13 cellular contexts compared by ENCODE assay signal in genomic region chr3:15279200-15279599, GRCh38.
"Had no signal": no experiment of that assay in that cellular context is flagged by ENCODE, and none has a peak within 500 bp of the region (broad histone marks: within the 10 kb centered on the region; RNA-seq: fewer than 3 reads in every experiment).

No MANE protein-coding gene starts in this region.

- H3K36me3 ChIP-seq: neural progenitor cell, pancreas, tibial artery, vagina had no signal

- H3K27ac ChIP-seq: epithelial cell of prostate, neural progenitor cell, pancreas, tibial artery, vagina had no signal

- H3K36me3 Mint-ChIP-seq: activated naive CD4-positive, alpha-beta T cell treated with anti-CD3 and anti-CD28 coated beads, Interleukin-2, amount 50 U/mL, for 72 hours; brain; neural progenitor cell; WTC11 had no signal

- H3K4me1 ChIP-seq: pancreas had no signal

- ATAC-seq: pancreas had no signal

- H3K9me3 ChIP-seq: pancreas, tibial artery, vagina had no signal

- H3K4me3 ChIP-seq: neural progenitor cell, pancreas, tibial artery, vagina had no signal

- H3K9me3 Mint-ChIP-seq: activated CD4-positive, alpha-beta T cell treated with anti-CD3 and anti-CD28 coated beads, Interleukin-2, amount 10 ng/mL, durations not matched to agents 7 days and 5 days; activated naive CD4-positive, alpha-beta T cell treated with anti-CD3 and anti-CD28 coated beads, Interleukin-2, amount 50 U/mL, for 72 hours; brain; WTC11 had no signal

- H3K27ac Mint-ChIP-seq: activated CD4-positive, alpha-beta T cell treated with anti-CD3 and anti-CD28 coated beads, Interleukin-2, amount 10 ng/mL, durations not matched to agents 7 days and 5 days; activated naive CD4-positive, alpha-beta T cell treated with anti-CD3 and anti-CD28 coated beads, Interleukin-2, amount 50 U/mL, for 72 hours; WTC11 had no signal

- H3K27me3 Mint-ChIP-seq: activated CD4-positive, alpha-beta T cell treated with anti-CD3 and anti-CD28 coated beads, Interleukin-2, amount 10 ng/mL, durations not matched to agents 7 days and 5 days; brain had no signal

- H3K4me3 Mint-ChIP-seq: activated CD4-positive, alpha-beta T cell treated with anti-CD3 and anti-CD28 coated beads, Interleukin-2, amount 10 ng/mL, durations not matched to agents 7 days and 5 days; brain; neural progenitor cell; WTC11 had no signal

- H3K27me3 ChIP-seq: neural progenitor cell, pancreas, tibial artery, vagina had no signal

- DNase-seq: activated CD4-positive, alpha-beta T cell treated with anti-CD3 and anti-CD28 coated beads, Interleukin-2, amount 10 ng/mL, durations not matched to agents 7 days and 5 days; activated effector memory CD4-positive, alpha-beta T cell treated with Interleukin-2 at 50 U/mL for 16 hours; amygdala; effector memory CD4-positive, alpha-beta T cell; pancreas; T-helper 2 cell had no signal
